Comparison of ENCODE assay signal across 11 cellular contexts in the genomic region with DNA sequence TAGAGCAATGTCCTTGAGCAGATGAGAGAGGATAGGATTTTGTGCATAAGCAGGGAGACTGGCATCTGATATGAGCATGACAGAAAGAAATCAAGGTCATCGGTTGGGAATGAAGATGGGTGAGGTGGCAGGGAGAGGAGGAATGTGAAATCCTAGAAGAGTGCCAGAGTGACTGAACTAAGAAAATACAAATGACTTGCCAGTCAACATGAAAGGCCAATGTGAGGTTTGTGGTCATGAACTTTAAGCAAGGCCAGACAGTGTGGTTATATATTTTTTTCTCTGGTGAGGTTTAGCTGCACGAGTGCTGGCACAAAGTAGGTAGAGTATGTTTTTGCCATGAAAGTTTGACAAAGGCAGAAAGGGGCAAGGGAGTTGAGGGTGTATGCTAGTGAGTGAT. TPM values are rescaled to one million over a fixed set of nuclear protein-coding genes. Genes with fewer than 3 reads are reported as not detected.
DNase-seq lines count a peak whose midpoint lies in the region; ATAC-seq and TF ChIP-seq lines count a peak whose summit lies in the region.
"Had no signal": no experiment of that assay in that cellular context is flagged by ENCODE, and none has a peak within 500 bp of the region (broad histone marks: within the 10 kb centered on the region; RNA-seq: fewer than 3 reads in every experiment).

No MANE protein-coding gene starts in this region.

- H3K4me3 Mint-ChIP-seq in MCF 10A (ENCODE audit: unreplicated experiment) (no peak overlapping the region), T-helper 17 cell (no peak overlapping the region)
- H3K4me3 Mint-ChIP-seq: activated T-cell treated with anti-CD3 and anti-CD28 coated beads, Interleukin-2, amount 50 U/mL, for 24 hours; B cell had no signal

- H3K9me3 ChIP-seq in mammary epithelial cell (replicated peaks; ENCODE audit: insufficient read depth, low read length) (no peaks in the 10 kb centered on the region), T-helper 17 cell (ENCODE audit: control insufficient read depth, low read length, poor library complexity, severe bottlenecking) (peaks cover 2% of the 10 kb centered on the region), heart right ventricle (no peaks in the 10 kb centered on the region), Karpas-422 (ENCODE audit: low read length) (no peaks in the 10 kb centered on the region)
- H3K9me3 ChIP-seq: neutrophil had no signal

- no peak overlapping the region for H3K4me3 ChIP-seq in mammary epithelial cell (replicated peaks in 1 of 3; ENCODE audit: insufficient read depth in 1 of 3, low read depth in 2 of 3, low read length in 3 of 3)
- H3K4me3 ChIP-seq in heart right ventricle, result no peak overlapping the region
- no peak overlapping the region for H3K4me3 ChIP-seq in Karpas-422 (ENCODE audit: low read length)

- CTCF ChIA-PET in mammary epithelial cell (lab: Charles Lee; ENCODE audit: low non-redundant PET), result no interaction called here
- CTCF ChIA-PET in MCF 10A (lab: Yijun Ruan, JAX), result no interaction called here

- H3K9me2 ChIP-seq in Karpas-422 (replicated peaks; ENCODE audit: insufficient read depth, low read length), result no peaks in the 10 kb centered on the region

- no TSS peak for BruUV-seq in mammary epithelial cell (replicated peaks; lab: Mats Ljungman, UMichigan)
- no TSS peak for BruUV-seq in MCF 10A (replicated peaks; lab: Mats Ljungman, UMichigan)

- H4K20me1 ChIP-seq in mammary epithelial cell (ENCODE audit: insufficient read depth, low read length), result no peaks in the 10 kb centered on the region
- no peaks in the 10 kb centered on the region for H4K20me1 ChIP-seq in Karpas-422 (ENCODE audit: insufficient read depth, low read depth, low read length)

- H3K4me2 ChIP-seq in mammary epithelial cell (ENCODE audit: insufficient read depth, low read depth, low read length), result no peak overlapping the region
- H3K4me2 ChIP-seq in Karpas-422 (ENCODE audit: low read depth, low read length, poor library complexity, severe bottlenecking), result no peak overlapping the region

- H3K36me3 Mint-ChIP-seq in MCF 10A (ENCODE audit: insufficient read depth, unreplicated experiment) (no peaks in the 10 kb centered on the region), T-helper 17 cell (ENCODE audit: low read depth) (peaks cover 4% of the 10 kb centered on the region)

- WGBS in mammary epithelial cell (ENCODE audit: low coverage, missing lambda C conversion rate), result 75% methylated on average over 1 of the region's 2 CpGs
- WGBS in heart right ventricle, 2 donors, result 85 to 91% methylated on average over 2 of the region's 2 CpGs

- H3K9ac ChIP-seq in mammary epithelial cell (ENCODE audit: insufficient read depth, low read length), result no peak overlapping the region
- no peak overlapping the region for H3K9ac ChIP-seq in Karpas-422 (ENCODE audit: low read length)

- in situ Hi-C loops in mammary epithelial cell (cut with MboI; ENCODE audit: low sequenced_read_pairs in 2 of 2), result no loop called here

- peak; percentile 88 for ATAC-seq in HG02884 (IDR thresholded peaks at IDR 0.05; ENCODE audit: unreplicated experiment)
- peak; percentile 60 for ATAC-seq in T-helper 17 cell
- peak; percentile 66 for ATAC-seq in stimulated activated naive CD8-positive, alpha-beta T cell treated with anti-CD3 and anti-CD28 coated beads, Interleukin-15, Interleukin-2, amounts not matched to agents 100 U/mL and 50 U/mL, for 24 hours
- no peak for ATAC-seq in heart right ventricle

- dilution Hi-C loops in mammary epithelial cell (cut with HindIII; ENCODE audit: low sequenced_read_pairs), result no loop called here

- no peaks in the 10 kb centered on the region for H3K27me3 Mint-ChIP-seq in MCF 10A (ENCODE audit: insufficient read depth, unreplicated experiment)
- H3K27me3 Mint-ChIP-seq in T-helper 17 cell, result peaks cover 29% of the 10 kb centered on the region
- H3K27me3 Mint-ChIP-seq: B cell had no signal

- H3K4me1 ChIP-seq in mammary epithelial cell (ENCODE audit: insufficient read depth, low read length) (peaks cover 12% of the 10 kb centered on the region), heart right ventricle (peaks cover 0 to 5% (median 0%) of the 10 kb centered on the region in 9 donors), Karpas-422 (ENCODE audit: low read length) (no peaks in the 10 kb centered on the region)

- H3K79me2 ChIP-seq in mammary epithelial cell (ENCODE audit: insufficient read depth, low read length), result no peaks in the 10 kb centered on the region
- H3K79me2 ChIP-seq in Karpas-422 (ENCODE audit: low read length), result no peaks in the 10 kb centered on the region

- DNase-seq in mammary epithelial cell (peak; percentile 60), MCF 10A (ENCODE audit: unreplicated experiment) (no peak), T-helper 17 cell (no peak), heart right ventricle (no peak), Karpas-422 (no peak), mucosa of gallbladder (ENCODE audit: low spot score) (no peak)
- DNase-seq in stimulated activated naive CD8-positive, alpha-beta T cell treated with anti-CD3 and anti-CD28 coated beads, Interleukin-15, Interleukin-2, amounts not matched to agents 100 U/mL and 50 U/mL, for 24 hours, result no peak
- DNase-seq: activated T-cell treated with anti-CD3 and anti-CD28 coated beads, Interleukin-2, amount 50 U/mL, for 24 hours had no signal

- H3K27ac Mint-ChIP-seq in MCF 10A (ENCODE audit: low read depth, unreplicated experiment) (no peak overlapping the region), T-helper 17 cell (no peak overlapping the region)
- H3K27ac Mint-ChIP-seq: B cell had no signal

- TF ChIP-seq CTCF in mammary epithelial cell (conservative IDR thresholded peaks at IDR 0.05 in 1 of 2, IDR thresholded peaks at IDR 0.05 in 1 of 2; ENCODE audit: extremely low read depth in 1 of 2, insufficient read depth in 1 of 2, low read depth in 1 of 2, low read length in 2 of 2), result no peak
- no peak for TF ChIP-seq CTCF in MCF 10A (IDR thresholded peaks at IDR 0.05; ENCODE audit: unreplicated experiment)
- TF ChIP-seq CTCF in heart right ventricle (IDR thresholded peaks at IDR 0.05), result no peak

- no peaks in the 10 kb centered on the region for H3K27me3 ChIP-seq in mammary epithelial cell (ENCODE audit: insufficient read depth, low read length)
- no peaks in the 10 kb centered on the region for H3K27me3 ChIP-seq in heart right ventricle
- H3K27me3 ChIP-seq in Karpas-422 (ENCODE audit: low read length), result no peaks in the 10 kb centered on the region
- H3K27me3 ChIP-seq: neutrophil had no signal

- H3K4me1 Mint-ChIP-seq in MCF 10A (ENCODE audit: insufficient read depth, unreplicated experiment) (peaks cover 6% of the 10 kb centered on the region), T-helper 17 cell (peaks cover 22% of the 10 kb centered on the region)

- H3K36me3 ChIP-seq in mammary epithelial cell (ENCODE audit: insufficient read depth, low read length) (no peaks in the 10 kb centered on the region), heart right ventricle (peaks cover 0 to 6% (median 0%) of the 10 kb centered on the region in 9 donors), Karpas-422 (ENCODE audit: insufficient read depth, low read length) (no peaks in the 10 kb centered on the region)

- intact Hi-C loops in mammary epithelial cell (cut with micrococcal nuclease) (no loop called here), MCF 10A (cut with micrococcal nuclease) (no loop called here), heart right ventricle (cut with DNase I) (no loop called here)

- POLR2A ChIA-PET in MCF 10A (lab: Yijun Ruan, JAX), result interaction anchor here (1.0 to 1.1 kb wide), 2 partner anchors 39 to 46 kb away, joined by 3 read pairs; no protein-coding TSS in a partner anchor

- no peaks in the 10 kb centered on the region for H3K9me3 Mint-ChIP-seq in MCF 10A (ENCODE audit: unreplicated experiment)
- H3K9me3 Mint-ChIP-seq: activated T-cell treated with anti-CD3 and anti-CD28 coated beads, Interleukin-2, amount 50 U/mL, for 24 hours had no signal

- H3K27ac ChIP-seq in mammary epithelial cell (ENCODE audit: insufficient read depth, low read depth, low read length), result no peak overlapping the region
- no peak overlapping the region for H3K27ac ChIP-seq in heart right ventricle
- no peak overlapping the region for H3K27ac ChIP-seq in Karpas-422 (ENCODE audit: low read length)

- H2AFZ ChIP-seq in mammary epithelial cell (ENCODE audit: low read depth, low read length), result no peak overlapping the region
- no peak overlapping the region for H2AFZ ChIP-seq in Karpas-422 (ENCODE audit: low read length)

RNA-seq across cellular contexts. Expression of gene QPCT, which starts 21.2 kb away (rescaled TPM):
- total RNA-seq in mammary epithelial cell (10 to 100 TPM in 1 of 2 donors, under 1 TPM in 1; 0.33 to 14.3 TPM), MCF 10A (2022) (not detected in 2 replicates), T-helper 17 cell (1 to 10 TPM in 1 of 2 donors, under 1 TPM in 1; 0.78 to 1.0 TPM), heart right ventricle (1 to 10 TPM in 8 of 10 donors, under 1 TPM in 2; 0.54 to 8.1 (median 2.4) TPM), mucosa of gallbladder (7.9 TPM)
- polyA plus RNA-seq in mammary epithelial cell (4.0 TPM), heart right ventricle (1 to 10 TPM in 1 of 2 donors, under 1 TPM in 1; 0.95 to 3.5 TPM)
- 26.6 TPM for polyA minus RNA-seq in mammary epithelial cell
- 4.8 and 8.8 TPM in 2 replicates for total RNA-seq in Karpas-422 (2014; rRNA removed; shearing (Covaris generic); ENCODE audit: low replicate concordance)

RNA-seq across cellular contexts. Expression of gene PRKD3, which starts 41.0 kb away (rescaled TPM):
- total RNA-seq in mammary epithelial cell, result 10 to 100 TPM; 43.0 to 43.3 TPM
- polyA plus RNA-seq in mammary epithelial cell, result 20.3 TPM
- 38.5 TPM for polyA minus RNA-seq in mammary epithelial cell
- total RNA-seq in MCF 10A (2022), result 22.0 and 23.9 TPM in 2 replicates
- total RNA-seq in T-helper 17 cell, result 10 to 100 TPM; 25.4 to 27.0 TPM
- total RNA-seq in heart right ventricle, result 10 to 100 TPM in 9 of 10 donors, 1 to 10 TPM in 1; 9.3 to 21.6 (median 13.2) TPM
- polyA plus RNA-seq in heart right ventricle, result 1 to 10 TPM; 4.4 to 7.0 TPM
- 10.8 and 20.8 TPM in 2 replicates for total RNA-seq in Karpas-422 (2014; rRNA removed; shearing (Covaris generic); ENCODE audit: low replicate concordance)
- 23.9 TPM for total RNA-seq in mucosa of gallbladder

Comparison
In these comparisons a context has a peak if more than half of its experiments do, and no peak if none do; other contexts are left out.
1. ATAC-seq: peak in HG02884 (single experiment), T-helper 17 cell (single experiment) and stimulated activated naive CD8-positive, alpha-beta T cell treated with anti-CD3 and anti-CD28 coated beads, Interleukin-15, Interleukin-2, amounts not matched to agents 100 U/mL and 50 U/mL, for 24 hours (single experiment); none in heart right ventricle (0 of 8).